Comparison of ENCODE assay signal across 14 cellular contexts in the genomic region with DNA sequence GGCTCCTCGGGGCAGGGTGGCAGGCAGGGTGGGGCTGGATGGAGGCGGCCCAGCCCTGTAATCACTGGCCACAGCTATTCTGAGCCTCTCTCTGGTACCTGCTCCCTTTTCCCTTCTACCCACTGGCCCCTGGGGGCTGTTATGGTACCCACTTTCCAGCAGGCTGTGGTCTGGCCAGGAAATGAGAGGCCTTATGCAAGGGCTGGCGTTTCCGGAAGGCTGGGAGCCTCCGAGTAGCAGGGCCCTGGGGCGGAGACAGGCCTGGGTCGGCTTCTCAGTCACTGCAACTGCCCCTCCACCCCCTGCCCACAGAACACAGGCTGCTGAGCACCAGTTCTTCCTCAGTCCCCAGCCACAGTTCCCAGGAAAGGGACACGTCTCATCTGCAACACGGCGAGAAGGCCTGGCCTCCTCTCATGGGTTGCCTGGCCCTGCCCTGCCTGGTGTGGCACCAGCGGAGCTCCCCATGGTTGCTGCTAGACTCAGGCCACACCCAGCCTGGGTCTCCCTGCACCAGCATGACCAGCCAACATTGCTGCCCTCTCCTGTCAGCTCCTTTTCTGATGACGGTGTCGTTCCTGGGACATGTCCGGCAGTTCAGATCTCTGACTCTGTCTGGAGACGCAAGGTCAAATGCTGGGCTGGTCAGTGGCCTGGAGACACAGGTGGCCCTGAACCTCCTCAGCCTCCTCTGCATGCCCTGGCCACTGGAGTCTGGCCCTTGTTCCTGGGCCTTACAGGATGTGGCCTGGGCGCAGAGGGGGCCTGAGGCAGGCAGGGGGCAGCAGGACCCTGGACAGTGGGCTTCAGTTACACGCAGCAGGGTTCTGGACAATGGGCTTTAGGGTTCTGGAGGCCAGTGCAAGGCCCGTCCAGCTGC. TPM values are rescaled to one million over a fixed set of nuclear protein-coding genes. Genes with fewer than 3 reads are reported as not detected.
DNase-seq lines count a peak whose midpoint lies in the region; ATAC-seq lines count a peak whose summit lies in the region.
"Had no signal": no experiment of that assay in that cellular context is flagged by ENCODE, and none has a peak within 500 bp of the region (broad histone marks: within the 10 kb centered on the region; RNA-seq: fewer than 3 reads in every experiment).

No MANE protein-coding gene starts in this region.

- no peaks in the 10 kb centered on the region for H3K36me3 Mint-ChIP-seq in stimulated activated effector memory CD8-positive, alpha-beta T cell treated with anti-CD3 and anti-CD28 coated beads, Interleukin-12 subunit alpha, Interleukin-12 subunit beta, amount 100 ng/mL, for 72 hours

- intact Hi-C loops in left ventricle myocardium superior (cut with micrococcal nuclease) = no loop called here

- H3K27ac Mint-ChIP-seq in stimulated activated effector memory CD8-positive, alpha-beta T cell treated with anti-CD3 and anti-CD28 coated beads, Interleukin-12 subunit alpha, Interleukin-12 subunit beta, amount 100 ng/mL, for 72 hours = no peak overlapping the region

- H3K4me1 Mint-ChIP-seq in stimulated activated effector memory CD8-positive, alpha-beta T cell treated with anti-CD3 and anti-CD28 coated beads, Interleukin-12 subunit alpha, Interleukin-12 subunit beta, amount 100 ng/mL, for 72 hours = no peaks in the 10 kb centered on the region

- no peak overlapping the region for H3K4me3 Mint-ChIP-seq in stimulated activated effector memory CD8-positive, alpha-beta T cell treated with anti-CD3 and anti-CD28 coated beads, Interleukin-12 subunit alpha, Interleukin-12 subunit beta, amount 100 ng/mL, for 72 hours

- H3K9me3 Mint-ChIP-seq in stimulated activated effector memory CD8-positive, alpha-beta T cell treated with anti-CD3 and anti-CD28 coated beads, Interleukin-12 subunit alpha, Interleukin-12 subunit beta, amount 100 ng/mL, for 72 hours = no peaks in the 10 kb centered on the region

- ATAC-seq in GM21423 (IDR thresholded peaks at IDR 0.05; ENCODE audit: unreplicated experiment) (peak; percentile 72), left ventricle myocardium superior (peak; percentile 62)
- peak; percentile 6 for ATAC-seq in stimulated activated effector memory CD8-positive, alpha-beta T cell treated with anti-CD3 and anti-CD28 coated beads, Interleukin-12 subunit alpha, Interleukin-12 subunit beta, amount 100 ng/mL, for 72 hours

- DNase-seq in RPMI7951 (ENCODE audit: low read depth) (peak; percentile 87), left ventricle myocardium superior (peak; percentile 67), DMS 273 treated with DMSO at 0.1 percent for 48 hours (lab: John Stamatoyannopoulos, UW) (no peak), NCI-H2227 treated with DMSO at 0.1 percent for 48 hours (lab: John Stamatoyannopoulos, UW) (no peak)
- no peak for DNase-seq in stimulated activated effector memory CD8-positive, alpha-beta T cell treated with anti-CD3 and anti-CD28 coated beads, Interleukin-12 subunit alpha, Interleukin-12 subunit beta, amount 100 ng/mL, for 72 hours (ENCODE audit: low spot score in 2 of 2)
- no peak for DNase-seq in stimulated activated naive CD4-positive, alpha-beta T cell (lab: John Stamatoyannopoulos, UW)
- DNase-seq in stimulated activated CD4-positive, alpha-beta T cell treated with anti-CD3 and anti-CD28 coated beads, Interleukin-2, amount 100 ng/mL, for 24 hours = no peak
- DNase-seq: central memory CD4-positive, alpha-beta T cell; DMS79 treated with DMSO at 0.1 percent for 48 hours; NCI-H2171 treated with DMSO at 0.1 percent for 48 hours had no signal

RNA-seq across cellular contexts. Expression of gene CHST13, which starts 6.5 kb away (rescaled TPM):
- not detected in 2 replicates for total RNA-seq in RPMI7951 (2014; rRNA removed; shearing (Covaris generic))
- total RNA-seq in left ventricle myocardium superior = 0.45 TPM
- total RNA-seq: glomerular endothelial cell; T-helper 1 cell treated with Interleukin-12 subunit alpha and Interleukin-12 subunit beta and Interleukin-4 antibody, amounts not matched to agents 30 ng/mL and 1 ng/mL, for 36 hours had no signal

RNA-seq across cellular contexts. Expression of gene UROC1, which starts 12.8 kb away (rescaled TPM):
- not detected in 2 replicates for total RNA-seq in RPMI7951 (2014; rRNA removed; shearing (Covaris generic))
- total RNA-seq in left ventricle myocardium superior = not detected
- total RNA-seq: glomerular endothelial cell; T-helper 1 cell treated with Interleukin-12 subunit alpha and Interleukin-12 subunit beta and Interleukin-4 antibody, amounts not matched to agents 30 ng/mL and 1 ng/mL, for 36 hours had no signal

RNA-seq across cellular contexts. Expression of gene C3orf22, which starts 28.3 kb away (rescaled TPM):
- not detected in 2 replicates for total RNA-seq in RPMI7951 (2014; rRNA removed; shearing (Covaris generic))
- not detected for total RNA-seq in left ventricle myocardium superior
- total RNA-seq: glomerular endothelial cell; mucosa of gallbladder; T-helper 1 cell treated with Interleukin-12 subunit alpha and Interleukin-12 subunit beta and Interleukin-4 antibody, amounts not matched to agents 30 ng/mL and 1 ng/mL, for 36 hours had no signal

RNA-seq across cellular contexts. Expression of gene ZXDC, which starts 54.7 kb away (rescaled TPM):
- 10.7 and 12.4 TPM in 2 replicates for total RNA-seq in RPMI7951 (2014; rRNA removed; shearing (Covaris generic))
- total RNA-seq in left ventricle myocardium superior = 17.9 TPM

Comparison
In these comparisons a context has a peak if more than half of its experiments do, and no peak if none do; other contexts are left out.
1. ATAC-seq: peak in every context shown above with its lines; median percentile 72 in GM21423; 62 in left ventricle myocardium superior; 6 in stimulated activated effector memory CD8-positive, alpha-beta T cell treated with anti-CD3 and anti-CD28 coated beads, Interleukin-12 subunit alpha, Interleukin-12 subunit beta, amount 100 ng/mL, for 72 hours.
2. DNase-seq: peak in RPMI7951 (single experiment) and left ventricle myocardium superior (single experiment); none in stimulated activated effector memory CD8-positive, alpha-beta T cell treated with anti-CD3 and anti-CD28 coated beads, Interleukin-12 subunit alpha, Interleukin-12 subunit beta, amount 100 ng/mL, for 72 hours (0 of 2), stimulated activated naive CD4-positive, alpha-beta T cell (0 of 6), stimulated activated CD4-positive, alpha-beta T cell treated with anti-CD3 and anti-CD28 coated beads, Interleukin-2, amount 100 ng/mL, for 24 hours (0 of 2), DMS 273 treated with DMSO at 0.1 percent for 48 hours (single experiment) and NCI-H2227 treated with DMSO at 0.1 percent for 48 hours (single experiment).